Comparison of ENCODE assay signal across 15 cellular contexts in genomic region chr4:8242782-8243556, GRCh38. TPM values are rescaled to one million over a fixed set of nuclear protein-coding genes. Genes with fewer than 3 reads are reported as not detected.
A peak's percentile ranks its signal among the peaks of the same experiment; 100 is the strongest.
DNase-seq lines count a peak whose midpoint lies in the region; ATAC-seq and TF ChIP-seq lines count a peak whose summit lies in the region.
"Had no signal": no experiment of that assay in that cellular context is flagged by ENCODE, and none has a peak within 500 bp of the region (broad histone marks: within the 10 kb centered on the region; RNA-seq: fewer than 3 reads in every experiment).

No MANE protein-coding gene starts in this region.

- no peak overlapping the region for H3K9ac ChIP-seq in rectal smooth muscle tissue (ENCODE audit: low read length)

- intact Hi-C loops in left ventricle myocardium inferior (cut with micrococcal nuclease) (loop anchor here (5.0 to 10.0 kb wide), 2 partner anchors 159 to 352 kb away; partner anchors contain the start of gene CPZ), left colon (cut with DNase I, micrococcal nuclease) (loop anchor here (2.0 to 5.0 kb wide), 2 partner anchors 159 to 160 kb away; no protein-coding TSS in a partner anchor)

- no peak overlapping the region for H3K4me3 Mint-ChIP-seq in T-helper 17 cell
- H3K4me3 Mint-ChIP-seq: activated CD8-positive, alpha-beta memory T cell treated with anti-CD3 and anti-CD28 coated beads, Interleukin-2, amount 10 ng/mL, durations not matched to agents 7 days and 5 days; endodermal cell; nephron progenitor cell had no signal

- ATAC-seq in T-helper 17 cell (no peak), GM18861 (IDR thresholded peaks at IDR 0.05; ENCODE audit: unreplicated experiment) (no peak), left colon (no peak)

- H3K4me1 ChIP-seq in left ventricle myocardium inferior (peaks cover 31% of the 10 kb centered on the region), rectal smooth muscle tissue (ENCODE audit: control insufficient read depth, insufficient read depth, low read length) (peaks cover 6% of the 10 kb centered on the region)
- H3K4me1 ChIP-seq: foreskin keratinocyte had no signal

- TF ChIP-seq CTCF in left ventricle myocardium inferior (IDR thresholded peaks at IDR 0.05; ENCODE audit: borderline replicate concordance) (no peak), coronary artery (IDR thresholded peaks at IDR 0.05) (no peak)

- no peaks in the 10 kb centered on the region for H3K36me3 Mint-ChIP-seq in T-helper 17 cell (ENCODE audit: low read depth)
- H3K36me3 Mint-ChIP-seq: activated CD8-positive, alpha-beta memory T cell treated with anti-CD3 and anti-CD28 coated beads, Interleukin-2, amount 10 ng/mL, durations not matched to agents 7 days and 5 days had no signal

- H3K27ac ChIP-seq in left ventricle myocardium inferior (replicated peaks), result peak overlapping the region; percentile 66
- H3K27ac ChIP-seq in rectal smooth muscle tissue (ENCODE audit: low read depth, low read length), result peak overlapping the region; percentile 53
- H3K27ac ChIP-seq in coronary artery, result peak overlapping the region in 1 of 2 donors; percentile 61
- H3K27ac ChIP-seq: foreskin keratinocyte, psoas muscle had no signal

- H3K4me3 ChIP-seq in left ventricle myocardium inferior, result no peak overlapping the region
- no peak overlapping the region for H3K4me3 ChIP-seq in rectal smooth muscle tissue (ENCODE audit: low read length)
- H3K4me3 ChIP-seq in coronary artery, result no peak overlapping the region
- H3K4me3 ChIP-seq: psoas muscle, stomach had no signal

- peak overlapping the region; percentile 60 for H3K27ac Mint-ChIP-seq in T-helper 17 cell
- H3K27ac Mint-ChIP-seq: activated CD8-positive, alpha-beta memory T cell treated with anti-CD3 and anti-CD28 coated beads, Interleukin-2, amount 10 ng/mL, durations not matched to agents 7 days and 5 days; endodermal cell; nephron progenitor cell had no signal

- H3K36me3 ChIP-seq in left ventricle myocardium inferior, result no peaks in the 10 kb centered on the region
- no peaks in the 10 kb centered on the region for H3K36me3 ChIP-seq in rectal smooth muscle tissue (ENCODE audit: control insufficient read depth, insufficient read depth, low read length)

- no peaks in the 10 kb centered on the region for H3K27me3 Mint-ChIP-seq in T-helper 17 cell
- H3K27me3 Mint-ChIP-seq: activated CD8-positive, alpha-beta memory T cell treated with anti-CD3 and anti-CD28 coated beads, Interleukin-2, amount 10 ng/mL, durations not matched to agents 7 days and 5 days had no signal

- H3K4me1 Mint-ChIP-seq in T-helper 17 cell, result peaks cover 7% of the 10 kb centered on the region

- DNase-seq in ELF-1 (ENCODE audit: low read depth, low spot score) (peak; percentile 62), T-helper 17 cell (no peak), left ventricle myocardium inferior (no peak), NCI-H226 (no peak), coronary artery (ENCODE audit: low spot score) (no peak), left colon (no peak)
- DNase-seq: NCI-H1436 treated with DMSO at 0.1 percent for 48 hours had no signal

- H3K27me3 ChIP-seq in left ventricle myocardium inferior (ENCODE audit: low read depth) (no peaks in the 10 kb centered on the region), rectal smooth muscle tissue (ENCODE audit: control insufficient read depth, insufficient read depth, low read length) (no peaks in the 10 kb centered on the region)
- H3K27me3 ChIP-seq: foreskin keratinocyte, stomach had no signal

- H3K9me3 ChIP-seq in T-helper 17 cell (ENCODE audit: control insufficient read depth, low read length, poor library complexity, severe bottlenecking) (no peaks in the 10 kb centered on the region), left ventricle myocardium inferior (replicated peaks) (no peaks in the 10 kb centered on the region)
- H3K9me3 ChIP-seq: psoas muscle, stomach had no signal

RNA-seq across cellular contexts. Expression of gene HTRA3, which starts 26.6 kb away (rescaled TPM):
- not detected for total RNA-seq in T-helper 17 cell
- 119 TPM for total RNA-seq in left ventricle myocardium inferior
- total RNA-seq in left colon, result 1 to 10 TPM; 2.5 to 6.6 TPM
- total RNA-seq: activated CD8-positive, alpha-beta memory T cell treated with anti-CD3 and anti-CD28 coated beads, Interleukin-2, amount 10 ng/mL, durations not matched to agents 7 days and 5 days; foreskin keratinocyte had no signal

RNA-seq across cellular contexts. Expression of gene SH3TC1, which starts 43.9 kb away (rescaled TPM):
- total RNA-seq in T-helper 17 cell, result 100 to 1,000 TPM; 134 TPM
- total RNA-seq in left ventricle myocardium inferior, result 13.6 TPM
- 10 to 100 TPM; 13.8 to 18.3 TPM for total RNA-seq in left colon

Comparison
In these comparisons a context has a peak if more than half of its experiments do, and no peak if none do; other contexts are left out.
1. RNA of gene HTRA3, which starts 26.6 kb away (total RNA-seq): 119 TPM in left ventricle myocardium inferior (single experiment); 2.5 to 6.6 TPM in left colon and not detected in T-helper 17 cell; every median in the first group is over 10 times any median in the second.